ENCODE assay signal across 26 cellular contexts in genomic region chr1:118013938-118014337, GRCh38.
"Had no signal": no experiment of that assay in that cellular context is flagged by ENCODE, and none has a peak within 500 bp of the region (broad histone marks: within the 10 kb centered on the region; RNA-seq: fewer than 3 reads in every experiment).

No MANE protein-coding gene starts in this region.

- FAIRE-seq: urothelium cell line had no signal

- DNase-seq: stimulated activated CD4-positive, alpha-beta T cell treated with anti-CD3 and anti-CD28 coated beads, Interleukin-2, amount 100 ng/mL, for 48 hours; stimulated activated CD4-positive, alpha-beta T cell treated with anti-CD3 and anti-CD28 coated beads, Interleukin-4, amount 100 ng/mL, for 1 hour; stimulated activated CD4-positive, alpha-beta T cell treated with anti-CD3 and anti-CD28 coated beads, Interleukin-4, amount 100 ng/mL, for 24 hours; stimulated activated CD4-positive, alpha-beta T cell treated with anti-CD3 and anti-CD28 coated beads, Interleukin-4, amount 100 ng/mL, for 4 hours; stimulated activated CD8-positive, alpha-beta memory T cell treated with anti-CD3 and anti-CD28 coated beads, Interleukin-4, amount 100 ng/mL, for 48 hours; stimulated activated naive B cell treated with anti-CD40 and anti-IgM and Interleukin-4, amounts not matched to agents 10 μg/mL and 1 μg/mL and 100 μg/mL, for 72 hours; stimulated activated naive CD4-positive, alpha-beta T cell; stimulated activated naive CD4-positive, alpha-beta T cell treated with Interleukin-2 at 50 U/mL for 16 hours; stimulated activated naive CD8-positive, alpha-beta T cell treated with anti-CD3 and anti-CD28 coated beads, Interleukin-15, amount 100 ng/mL, for 72 hours; stimulated activated naive CD8-positive, alpha-beta T cell treated with anti-CD3 and anti-CD28 coated beads, Interleukin-15, Interleukin-2, amounts not matched to agents 100 U/mL and 50 U/mL, for 24 hours; stomach; substantia nigra; testis; thyroid gland; tibial artery; transverse colon; upper lobe of left lung; upper lobe of right lung; uterus had no signal

- ATAC-seq: stimulated activated effector memory CD8-positive, alpha-beta T cell treated with anti-CD3 and anti-CD28 coated beads, Interleukin-12 subunit alpha, Interleukin-12 subunit beta, amount 100 ng/mL, for 72 hours; stimulated activated memory B cell treated with anti-CD40 and anti-IgM and Interleukin-4, amounts not matched to agents 10 μg/mL and 1 μg/mL and 100 μg/mL, for 72 hours; stimulated activated naive B cell treated with anti-CD40 and anti-IgM and Interleukin-4, amounts not matched to agents 10 μg/mL and 1 μg/mL and 100 μg/mL, for 72 hours; stimulated activated naive CD8-positive, alpha-beta T cell treated with anti-CD3 and anti-CD28 coated beads, Interleukin-15, amount 100 ng/mL, for 72 hours; stimulated activated naive CD8-positive, alpha-beta T cell treated with anti-CD3 and anti-CD28 coated beads, Interleukin-15, Interleukin-2, amounts not matched to agents 100 U/mL and 50 U/mL, for 24 hours; upper lobe of right lung had no signal

- H3K36me3 ChIP-seq: stomach, suprapubic skin, thoracic aorta, thyroid gland, tibial artery, tibial nerve, transverse colon, upper lobe of left lung, upper lobe of right lung, uterus, vagina had no signal

- H3K4me1 ChIP-seq: stomach, suprapubic skin, testis, thyroid gland, tibial artery, tibial nerve, transverse colon, upper lobe of left lung, upper lobe of right lung, uterus, vagina had no signal

- H3K4me3 ChIP-seq: stomach, suprapubic skin, testis, thoracic aorta, thyroid gland, tibial artery, tibial nerve, transverse colon, upper lobe of left lung, upper lobe of right lung, uterus, vagina had no signal

- H3K27ac ChIP-seq: stomach, suprapubic skin, testis, thoracic aorta, thyroid gland, tibial artery, tibial nerve, transverse colon, upper lobe of left lung, upper lobe of right lung, uterus, vagina had no signal

- H3K27me3 ChIP-seq: stomach, suprapubic skin, testis, thyroid gland, tibial artery, tibial nerve, transverse colon, upper lobe of left lung, upper lobe of right lung, uterus, vagina had no signal

- H3K9me3 ChIP-seq: stomach, suprapubic skin, testis, thoracic aorta, thyroid gland, tibial artery, tibial nerve, transverse colon, upper lobe of left lung, upper lobe of right lung, uterus, vagina had no signal
